18 cellular contexts compared by ENCODE assay signal in genomic region chr9:121184463-121184862, GRCh38. TPM values are rescaled to one million over a fixed set of nuclear protein-coding genes. Genes with fewer than 3 reads are reported as not detected.
DNase-seq lines count a peak whose midpoint lies in the region; ATAC-seq and TF ChIP-seq lines count a peak whose summit lies in the region.
"Had no signal": no experiment of that assay in that cellular context is flagged by ENCODE, and none has a peak within 500 bp of the region (broad histone marks: within the 10 kb centered on the region; RNA-seq: fewer than 3 reads in every experiment).

No MANE protein-coding gene starts in this region.

- CTCF ChIA-PET in activated CD8-positive, alpha-beta T cell treated with anti-CD3 and anti-CD28 coated beads for 36 hours (lab: Charles Lee): interaction anchor here (0.7 to 3.2 kb wide), 5 partner anchors 10 to 109 kb away, joined by 3 to 18 read pairs (median 5); no protein-coding TSS in a partner anchor
- CTCF ChIA-PET in activated CD8-positive, alpha-beta T cell treated with anti-CD3 and anti-CD28 coated beads, Interleukin-2, amount 10 ng/mL, durations not matched to agents 7 days and 5 days (lab: Charles Lee): interaction anchor here (1.0 to 1.8 kb wide), 6 partner anchors 12 to 38 kb away, joined by 3 to 6 read pairs (median 4); partner anchors contain the start of gene RAB14
- CTCF ChIA-PET in CD4-positive, alpha-beta T cell (lab: Charles Lee): interaction anchor here (0.8 kb wide), 1 partner anchor 13 kb away, joined by 3 read pairs; no protein-coding TSS in a partner anchor

- H3K27ac ChIP-seq in CD4-positive, alpha-beta T cell (ENCODE audit: low read depth, low read length): peak overlapping the region; percentile 42
- H3K27ac ChIP-seq in SU-DHL-6 (ENCODE audit: low read depth, low read length): peak overlapping the region; percentile 79
- no peak overlapping the region for H3K27ac ChIP-seq in esophagus squamous epithelium
- H3K27ac ChIP-seq: SJSA1, transverse colon had no signal

- no peak for TF ChIP-seq CTCF in activated CD8-positive, alpha-beta T cell treated with anti-CD3 and anti-CD28 coated beads for 36 hours (IDR thresholded peaks at IDR 0.05)
- no peak for TF ChIP-seq CTCF in CD4-positive, alpha-beta T cell (IDR thresholded peaks at IDR 0.05)
- no peak for TF ChIP-seq CTCF in SU-DHL-6 (IDR thresholded peaks at IDR 0.05; ENCODE audit: insufficient read depth, low read length, poor library complexity, severe bottlenecking)
- no peak for TF ChIP-seq CTCF in esophagus squamous epithelium (IDR thresholded peaks at IDR 0.05)

- no peak for TF ChIP-seq POLR2A in esophagus squamous epithelium (IDR thresholded peaks at IDR 0.05)

- no peaks in the 10 kb centered on the region for H3K9me2 ChIP-seq in SU-DHL-6 (replicated peaks; ENCODE audit: insufficient read depth, low read length)

- H3K27ac Mint-ChIP-seq in activated CD8-positive, alpha-beta T cell treated with anti-CD3 and anti-CD28 coated beads for 36 hours: peak overlapping the region; percentile 80
- H3K27ac Mint-ChIP-seq in activated CD8-positive, alpha-beta T cell treated with anti-CD3 and anti-CD28 coated beads, Interleukin-2, amount 10 ng/mL, durations not matched to agents 7 days and 5 days: no peak overlapping the region
- H3K27ac Mint-ChIP-seq in CD4-positive, alpha-beta T cell: peak overlapping the region; percentile 74
- peak overlapping the region; percentile 41 to 90 (median 70) for H3K27ac Mint-ChIP-seq in naive B cell

- no peak for ATAC-seq in activated CD8-positive, alpha-beta T cell treated with anti-CD3 and anti-CD28 coated beads for 36 hours
- no peak for ATAC-seq in activated CD8-positive, alpha-beta T cell treated with anti-CD3 and anti-CD28 coated beads, Interleukin-2, amount 10 ng/mL, durations not matched to agents 7 days and 5 days
- no peak for ATAC-seq in CD4-positive, alpha-beta T cell (ENCODE audit: poor library complexity)
- ATAC-seq in naive B cell (ENCODE audit: low read depth in 2 of 2): no peak
- no peak for ATAC-seq in GM18868 (IDR thresholded peaks at IDR 0.05; ENCODE audit: unreplicated experiment)

- no peak overlapping the region for H3K4me3 ChIP-seq in SU-DHL-6 (ENCODE audit: insufficient read depth, low read length, poor library complexity, severe bottlenecking)
- no peak overlapping the region for H3K4me3 ChIP-seq in esophagus squamous epithelium
- H3K4me3 ChIP-seq: SJSA1, transverse colon had no signal

- POLR2A ChIA-PET in activated CD8-positive, alpha-beta T cell treated with anti-CD3 and anti-CD28 coated beads for 36 hours (lab: Charles Lee): interaction anchor here (0.7 to 2.5 kb wide), 6 partner anchors 9 to 25 kb away, joined by 3 to 10 read pairs (median 4); partner anchors contain the start of gene RAB14
- POLR2A ChIA-PET in activated CD8-positive, alpha-beta T cell treated with anti-CD3 and anti-CD28 coated beads, Interleukin-2, amount 10 ng/mL, durations not matched to agents 7 days and 5 days (lab: Charles Lee): interaction anchor here (0.7 to 1.5 kb wide), 4 partner anchors 9 to 52 kb away, joined by 3 to 5 read pairs (median 4); no protein-coding TSS in a partner anchor
- POLR2A ChIA-PET in CD4-positive, alpha-beta T cell (lab: Charles Lee): interaction anchor here (1.2 to 1.7 kb wide), 4 partner anchors 8 to 63 kb away, joined by 3 to 12 read pairs (median 4); partner anchors contain the start of gene RAB14

- H2AFZ ChIP-seq in SU-DHL-6 (ENCODE audit: low read depth, low read length, severe bottlenecking): no peak overlapping the region

- peak overlapping the region; percentile 53 for H3K4me2 ChIP-seq in SU-DHL-6 (ENCODE audit: low read depth, low read length, poor library complexity, severe bottlenecking)

- H3K9ac ChIP-seq in SU-DHL-6 (ENCODE audit: low read length): no peak overlapping the region

- no peaks in the 10 kb centered on the region for H3K27me3 Mint-ChIP-seq in activated CD8-positive, alpha-beta T cell treated with anti-CD3 and anti-CD28 coated beads for 36 hours
- H3K27me3 Mint-ChIP-seq in activated CD8-positive, alpha-beta T cell treated with anti-CD3 and anti-CD28 coated beads, Interleukin-2, amount 10 ng/mL, durations not matched to agents 7 days and 5 days (ENCODE audit: low read depth): no peaks in the 10 kb centered on the region
- no peaks in the 10 kb centered on the region for H3K27me3 Mint-ChIP-seq in CD4-positive, alpha-beta T cell
- no peaks in the 10 kb centered on the region for H3K27me3 Mint-ChIP-seq in naive B cell

- H3K36me3 Mint-ChIP-seq in activated CD8-positive, alpha-beta T cell treated with anti-CD3 and anti-CD28 coated beads for 36 hours (ENCODE audit: low read depth): peaks cover 54% of the 10 kb centered on the region
- H3K36me3 Mint-ChIP-seq in activated CD8-positive, alpha-beta T cell treated with anti-CD3 and anti-CD28 coated beads, Interleukin-2, amount 10 ng/mL, durations not matched to agents 7 days and 5 days (ENCODE audit: low read depth): peaks cover 76% of the 10 kb centered on the region
- H3K36me3 Mint-ChIP-seq in CD4-positive, alpha-beta T cell (ENCODE audit: low read depth): peaks cover 80% of the 10 kb centered on the region
- H3K36me3 Mint-ChIP-seq in naive B cell: peaks cover 9 to 11% of the 10 kb centered on the region in 2 donors

- H3K4me1 Mint-ChIP-seq in activated CD8-positive, alpha-beta T cell treated with anti-CD3 and anti-CD28 coated beads for 36 hours (ENCODE audit: low read depth): peaks cover 64% of the 10 kb centered on the region
- H3K4me1 Mint-ChIP-seq in activated CD8-positive, alpha-beta T cell treated with anti-CD3 and anti-CD28 coated beads, Interleukin-2, amount 10 ng/mL, durations not matched to agents 7 days and 5 days (ENCODE audit: low read depth): peaks cover 29% of the 10 kb centered on the region
- H3K4me1 Mint-ChIP-seq in CD4-positive, alpha-beta T cell (ENCODE audit: low read depth): peaks cover 68% of the 10 kb centered on the region
- H3K4me1 Mint-ChIP-seq in naive B cell: peaks cover 32 to 40% (median 40%) of the 10 kb centered on the region in 3 donors

- H4K20me1 ChIP-seq in SU-DHL-6 (ENCODE audit: low read depth, low read length): no peaks in the 10 kb centered on the region

- peaks cover 46% of the 10 kb centered on the region; the same call in 1 of the 2 replicates for H3K36me3 ChIP-seq in SU-DHL-6 (ENCODE audit: low read length)
- H3K36me3 ChIP-seq in esophagus squamous epithelium: peaks cover 0 to 74% (median 0%) of the 10 kb centered on the region in 3 donors

- H3K9me3 ChIP-seq in CD4-positive, alpha-beta T cell (ENCODE audit: control insufficient read depth, low read length): no peaks in the 10 kb centered on the region
- no peaks in the 10 kb centered on the region for H3K9me3 ChIP-seq in SU-DHL-6 (ENCODE audit: insufficient read depth, low read length)
- no peaks in the 10 kb centered on the region for H3K9me3 ChIP-seq in esophagus squamous epithelium
- H3K9me3 ChIP-seq: SJSA1, transverse colon had no signal

- no peak overlapping the region for H3K4me3 Mint-ChIP-seq in activated CD8-positive, alpha-beta T cell treated with anti-CD3 and anti-CD28 coated beads for 36 hours
- H3K4me3 Mint-ChIP-seq in activated CD8-positive, alpha-beta T cell treated with anti-CD3 and anti-CD28 coated beads, Interleukin-2, amount 10 ng/mL, durations not matched to agents 7 days and 5 days: no peak overlapping the region
- H3K4me3 Mint-ChIP-seq in CD4-positive, alpha-beta T cell: no peak overlapping the region
- H3K4me3 Mint-ChIP-seq in naive B cell: peak overlapping the region in 1 of 8 donors; percentile 33

- intact Hi-C loops in activated CD8-positive, alpha-beta T cell treated with anti-CD3 and anti-CD28 coated beads for 36 hours (cut with micrococcal nuclease): no loop called here
- intact Hi-C loops in CD4-positive, alpha-beta T cell (cut with DNase I, micrococcal nuclease): no loop called here
- intact Hi-C loops in esophagus squamous epithelium (cut with DNase I): no loop called here

- peaks cover 0 to 70% (median 17%) of the 10 kb centered on the region in 3 donors for H3K4me1 ChIP-seq in esophagus squamous epithelium
- H3K4me1 ChIP-seq: SJSA1 had no signal

- no peaks in the 10 kb centered on the region for H3K9me3 Mint-ChIP-seq in activated CD8-positive, alpha-beta T cell treated with anti-CD3 and anti-CD28 coated beads for 36 hours
- no peaks in the 10 kb centered on the region for H3K9me3 Mint-ChIP-seq in activated CD8-positive, alpha-beta T cell treated with anti-CD3 and anti-CD28 coated beads, Interleukin-2, amount 10 ng/mL, durations not matched to agents 7 days and 5 days (ENCODE audit: insufficient read depth)
- no peaks in the 10 kb centered on the region for H3K9me3 Mint-ChIP-seq in CD4-positive, alpha-beta T cell
- H3K9me3 Mint-ChIP-seq in naive B cell: no peaks in the 10 kb centered on the region
- H3K9me3 Mint-ChIP-seq: activated T-helper 2 cell treated with anti-CD3 and anti-CD28 coated beads, Interferon-gamma antibody, Interleukin-2, Interleukin-4, amounts not matched to agents 10 μg/mL and 5 μg/mL and 100 μg/mL, durations not matched to agents 14 hours and 24 hours and 36 hours had no signal

- peaks cover 69% of the 10 kb centered on the region for H3K79me2 ChIP-seq in SU-DHL-6 (ENCODE audit: insufficient read depth, low read length)

- peaks cover 65% of the 10 kb centered on the region for H3F3A ChIP-seq in SU-DHL-6 (ENCODE audit: insufficient read depth)

- no peak for DNase-seq in activated CD8-positive, alpha-beta T cell treated with anti-CD3 and anti-CD28 coated beads for 36 hours
- DNase-seq in activated CD8-positive, alpha-beta T cell treated with anti-CD3 and anti-CD28 coated beads, Interleukin-2, amount 10 ng/mL, durations not matched to agents 7 days and 5 days: no peak
- no peak for DNase-seq in CD4-positive, alpha-beta T cell
- DNase-seq in naive B cell (no peak), esophagus squamous epithelium (lab: John Stamatoyannopoulos, UW) (no peak), retina (no peak)
- DNase-seq: activated CD4-positive, alpha-beta T cell treated with anti-CD3 and anti-CD28 coated beads for 1 hour; hypothalamus; mesenchymal stem cell; NCI-H1417 treated with DMSO at 0.1 percent for 48 hours; NCI-H446; NCI-H82; RPMI8226; transverse colon had no signal

- H3K27me3 ChIP-seq in CD4-positive, alpha-beta T cell (ENCODE audit: control insufficient read depth, insufficient read depth, low read length): no peaks in the 10 kb centered on the region
- no peaks in the 10 kb centered on the region for H3K27me3 ChIP-seq in SU-DHL-6 (ENCODE audit: low read length)
- no peaks in the 10 kb centered on the region for H3K27me3 ChIP-seq in esophagus squamous epithelium
- H3K27me3 ChIP-seq: SJSA1, transverse colon had no signal

RNA-seq across cellular contexts. Expression of gene RAB14, which starts 17.2 kb away (rescaled TPM):
- 10 to 100 TPM; 54.3 to 55.5 TPM for total RNA-seq in activated CD8-positive, alpha-beta T cell treated with anti-CD3 and anti-CD28 coated beads for 36 hours
- total RNA-seq in activated CD8-positive, alpha-beta T cell treated with anti-CD3 and anti-CD28 coated beads, Interleukin-2, amount 10 ng/mL, durations not matched to agents 7 days and 5 days: 10 to 100 TPM; 56.7 to 68.2 TPM
- 10 to 100 TPM; 57.4 to 58.2 TPM for total RNA-seq in CD4-positive, alpha-beta T cell
- 10 to 100 TPM; 42.2 to 49.1 (median 44.8) TPM for polyA plus RNA-seq in naive B cell (ENCODE audit: low read depth in 6 of 6)
- 10 to 100 TPM; 36.7 to 56.5 (median 42.8) TPM for total RNA-seq in esophagus squamous epithelium

Comparison
In these comparisons a context has a peak if more than half of its experiments do, and no peak if none do; other contexts are left out.
1. H3K27ac ChIP-seq: peak in CD4-positive, alpha-beta T cell (single experiment) and SU-DHL-6 (single experiment); none in esophagus squamous epithelium (0 of 4).